10 cellular contexts compared by ENCODE assay signal in genomic region chr11:1761110-1761856, GRCh38. TPM values are rescaled to one million over a fixed set of nuclear protein-coding genes. Genes with fewer than 3 reads are reported as not detected.
DNase-seq lines count a peak whose midpoint lies in the region; ATAC-seq and TF ChIP-seq lines count a peak whose summit lies in the region.
"Had no signal": no experiment of that assay in that cellular context is flagged by ENCODE, and none has a peak within 500 bp of the region (broad histone marks: within the 10 kb centered on the region; RNA-seq: fewer than 3 reads in every experiment).

No MANE protein-coding gene starts in this region.

- peaks cover 7% of the 10 kb centered on the region for H3K4me1 ChIP-seq in NT2/D1 (ENCODE audit: insufficient read depth, insufficient read length)
- peaks cover 41% of the 10 kb centered on the region for H3K4me1 ChIP-seq in mammary epithelial cell (ENCODE audit: insufficient read depth, low read length)
- H3K4me1 ChIP-seq in lung (ENCODE audit: control insufficient read depth in 2 of 2, insufficient read depth in 2 of 2, low read length in 2 of 2): peaks cover 7 to 45% of the 10 kb centered on the region in 2 donors

- H3K4me3 ChIP-seq in NT2/D1 (ENCODE audit: insufficient read length, low read depth): no peak overlapping the region
- peak overlapping the region in 1 of 3 experiments; percentile 83 for H3K4me3 ChIP-seq in mammary epithelial cell (replicated peaks in 1 of 3; ENCODE audit: insufficient read depth in 1 of 3, low read depth in 2 of 3, low read length in 3 of 3)
- no peak overlapping the region for H3K4me3 ChIP-seq in lung

- H4K20me1 ChIP-seq in mammary epithelial cell (ENCODE audit: insufficient read depth, low read length): no peaks in the 10 kb centered on the region

- H3K9me3 ChIP-seq in NT2/D1 (ENCODE audit: insufficient read depth, low read length): no peaks in the 10 kb centered on the region
- no peaks in the 10 kb centered on the region for H3K9me3 ChIP-seq in mammary epithelial cell (replicated peaks; ENCODE audit: insufficient read depth, low read length)
- no peaks in the 10 kb centered on the region for H3K9me3 ChIP-seq in lung (ENCODE audit: control insufficient read depth in 2 of 2, insufficient read depth in 1 of 2, low read length in 1 of 2)

- no peak overlapping the region for H2AFZ ChIP-seq in mammary epithelial cell (ENCODE audit: low read depth, low read length)

- H3K4me2 ChIP-seq in mammary epithelial cell (ENCODE audit: insufficient read depth, low read depth, low read length): peak overlapping the region; percentile 90

- TF ChIP-seq CTCF in mammary epithelial cell (conservative IDR thresholded peaks at IDR 0.05 in 1 of 2, IDR thresholded peaks at IDR 0.05 in 1 of 2; ENCODE audit: extremely low read depth in 1 of 2, insufficient read depth in 1 of 2, low read depth in 1 of 2, low read length in 2 of 2): no peak
- no peak for TF ChIP-seq CTCF in lung (IDR thresholded peaks at IDR 0.05; ENCODE audit: control extremely low read depth, extremely low read depth)
- TF ChIP-seq CTCF in omental fat pad (IDR thresholded peaks at IDR 0.05): no peak

- in situ Hi-C loops in mammary epithelial cell (cut with MboI; ENCODE audit: low sequenced_read_pairs in 2 of 2): no loop called here

- intact Hi-C loops in mammary epithelial cell (cut with micrococcal nuclease): loop anchor here (5.0 kb wide), 1 partner anchor 396 kb away; no protein-coding TSS in a partner anchor

- 91% methylated on average over 18 of the region's 28 CpGs for WGBS in mammary epithelial cell (ENCODE audit: low coverage, missing lambda C conversion rate)
- 78 to 86% methylated on average over 27 to 28 of the region's 28 CpGs for WGBS in lung, 2 donors

- no peak for DNase-seq in NT2/D1 (ENCODE audit: low read depth, low spot score)
- DNase-seq in mammary epithelial cell: no peak
- DNase-seq in lung (ENCODE audit: low spot score): no peak
- no peak for DNase-seq in substantia nigra (lab: John Stamatoyannopoulos, UW)
- DNase-seq in activated CD4-positive, CD25-positive, alpha-beta regulatory T cell (lab: John Stamatoyannopoulos, UW): no peak
- DNase-seq in omental fat pad (ENCODE audit: low spot score): no peak
- DNase-seq in NCI-H187 treated with DMSO at 0.1 percent for 48 hours (lab: John Stamatoyannopoulos, UW): no peak
- DNase-seq: NCI-H345; stimulated activated CD4-positive, alpha-beta T cell treated with anti-CD3 and anti-CD28 coated beads, Interleukin-4, amount 100 ng/mL, for 1 hour had no signal

- H3K79me2 ChIP-seq in mammary epithelial cell (ENCODE audit: insufficient read depth, low read length): peaks cover 59% of the 10 kb centered on the region

- ATAC-seq in lung (ENCODE audit: insufficient read depth, low FRiP score) (no peak), omental fat pad (ENCODE audit: low FRiP score) (no peak)

- BruUV-seq in mammary epithelial cell (replicated peaks; lab: Mats Ljungman, UMichigan): no TSS peak

- H3K27ac ChIP-seq in mammary epithelial cell (ENCODE audit: insufficient read depth, low read depth, low read length): no peak overlapping the region
- H3K27ac ChIP-seq in lung (ENCODE audit: low read depth in 1 of 2, low read length in 1 of 2): peak overlapping the region; percentile 91 to 95
- H3K27ac ChIP-seq in substantia nigra (ENCODE audit: low read depth, low read length, poor library complexity, severe bottlenecking): peak overlapping the region; percentile 95

- CTCF ChIA-PET in mammary epithelial cell (lab: Charles Lee; ENCODE audit: low non-redundant PET): no interaction called here

- H3K27me3 ChIP-seq in NT2/D1 (ENCODE audit: insufficient read depth, insufficient read length) (peaks cover 2% of the 10 kb centered on the region), mammary epithelial cell (ENCODE audit: insufficient read depth, low read length) (no peaks in the 10 kb centered on the region), lung (ENCODE audit: control insufficient read depth, insufficient read depth) (no peaks in the 10 kb centered on the region)

- H3K36me3 ChIP-seq in NT2/D1 (ENCODE audit: insufficient read depth, insufficient read length, low read length) (peaks cover 57% of the 10 kb centered on the region), mammary epithelial cell (ENCODE audit: insufficient read depth, low read length) (no peaks in the 10 kb centered on the region), lung (ENCODE audit: control insufficient read depth in 2 of 2, insufficient read depth in 2 of 2, low read length in 2 of 2) (peaks cover 0 to 53% of the 10 kb centered on the region in 2 donors)

- dilution Hi-C loops in mammary epithelial cell (cut with HindIII; ENCODE audit: low sequenced_read_pairs): no loop called here

- H3K9ac ChIP-seq in NT2/D1 (ENCODE audit: insufficient read length, low read depth) (peak overlapping the region; percentile 17), mammary epithelial cell (ENCODE audit: insufficient read depth, low read length) (no peak overlapping the region)

RNA-seq across cellular contexts. Expression of gene CTSD, which starts 2.4 kb away (rescaled TPM):
- total RNA-seq in mammary epithelial cell (100 to 1,000 TPM; 550 to 659 TPM), lung (1,000 to 10,000 TPM in 1 of 2 donors, 100 to 1,000 TPM in 1; 388 to 2,158 TPM), omental fat pad (1,000 to 10,000 TPM in 1 of 4 donors, 100 to 1,000 TPM in 3; 359 to 1,165 (median 624) TPM)
- polyA plus RNA-seq in mammary epithelial cell (569 TPM), lung (1,000 to 10,000 TPM; 1,739 to 2,177 TPM)
- 834 TPM for polyA minus RNA-seq in mammary epithelial cell

RNA-seq across cellular contexts. Expression of gene IFITM10, which starts 10.9 kb away (rescaled TPM):
- 10 to 100 TPM; 10.2 to 32.3 TPM for total RNA-seq in mammary epithelial cell
- polyA plus RNA-seq in mammary epithelial cell: 8.2 TPM
- 5.4 TPM for polyA minus RNA-seq in mammary epithelial cell
- 10 to 100 TPM in 1 of 2 donors, under 1 TPM in 1; 0.40 to 18.8 TPM for total RNA-seq in lung
- polyA plus RNA-seq in lung: 1 to 10 TPM in 1 of 2 donors, under 1 TPM in 1; 0.93 to 4.5 TPM
- total RNA-seq in omental fat pad: 1 to 10 TPM in 3 of 4 donors, under 1 TPM in 1; 0.79 to 2.3 (median 1.6) TPM
- total RNA-seq: G401 had no signal
